ENCODE assay signal across 1 cellular context in the genomic region with DNA sequence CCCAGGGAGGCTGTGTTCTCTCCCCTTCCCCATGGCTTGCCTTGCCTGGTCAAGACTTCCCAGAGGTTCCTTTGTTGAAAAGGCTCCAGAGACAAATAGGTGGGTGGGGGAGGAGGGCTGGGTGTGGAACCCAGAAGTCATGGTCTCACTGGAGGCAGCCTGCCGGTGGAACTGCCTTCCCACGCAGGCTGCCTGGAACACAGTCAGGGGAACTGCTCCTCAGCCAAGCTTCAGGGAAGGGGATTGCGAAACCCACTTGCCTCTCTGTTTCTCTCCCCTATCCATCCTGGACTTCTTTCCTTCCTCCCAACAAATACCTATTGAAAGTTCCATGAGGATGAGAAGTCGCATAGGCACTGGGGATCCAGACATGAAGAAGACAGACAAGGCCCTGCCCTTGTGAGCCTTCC.
TF ChIP-seq lines count a peak whose summit lies in the region.

No MANE protein-coding gene starts in this region.

TF ChIP-seq in H1, 55 proteins besides CTCF, POLR2A, EP300 and RAD21:
- TF ChIP-seq CTBP2 (IDR thresholded peaks at IDR 0.05; ENCODE audit: borderline replicate concordance, insufficient read depth, insufficient read length, low read length) (no peak), CEBPB (IDR thresholded peaks at IDR 0.05; ENCODE audit: low read depth, low read length) (peak; percentile 82)
